ENCODE assay signal across 8 cellular contexts in genomic region chr7:137987968-137988367, GRCh38. TPM values are rescaled to one million over a fixed set of nuclear protein-coding genes. Genes with fewer than 3 reads are reported as not detected.
DNase-seq lines count a peak whose midpoint lies in the region; ATAC-seq lines count a peak whose summit lies in the region.

No MANE protein-coding gene starts in this region.

- peaks cover 97% of the 10 kb centered on the region for H3K4me1 ChIP-seq in muscle layer of colon (ENCODE audit: insufficient read depth, low read length)

- H3K9ac ChIP-seq in muscle layer of colon (ENCODE audit: low read length) = no peak overlapping the region

- no peaks in the 10 kb centered on the region for H3K36me3 ChIP-seq in muscle layer of colon (ENCODE audit: insufficient read depth, low read length)

- DNase-seq in mesenteric fat pad (ENCODE audit: low spot score) (no peak), 8988T (no peak)
- no peak for DNase-seq in activated CD8-positive, alpha-beta memory T cell treated with anti-CD3 and anti-CD28 coated beads for 24 hours
- DNase-seq in stimulated activated CD4-positive, alpha-beta T cell treated with anti-CD3 and anti-CD28 coated beads, Interleukin-1b, Interleukin-23, amount 100 ng/mL, for 48 hours = no peak

- ATAC-seq in GM18499 (IDR thresholded peaks at IDR 0.05; ENCODE audit: insufficient read depth, unreplicated experiment) = peak; percentile 28
- ATAC-seq in GM21528 (IDR thresholded peaks at IDR 0.05; ENCODE audit: low FRiP score, unreplicated experiment) = peak; percentile 56
- peak; percentile 39 for ATAC-seq in HG03469 (IDR thresholded peaks at IDR 0.05; ENCODE audit: unreplicated experiment)

- no peaks in the 10 kb centered on the region for H3K27me3 ChIP-seq in muscle layer of colon (ENCODE audit: control insufficient read depth in 1 of 2, insufficient read depth in 2 of 2, low read length in 2 of 2)

- no peaks in the 10 kb centered on the region for H3K9me3 ChIP-seq in muscle layer of colon (ENCODE audit: low read length)

- peak overlapping the region; percentile 8 for H3K27ac ChIP-seq in muscle layer of colon (ENCODE audit: low read depth, low read length)

- H3K4me3 ChIP-seq in muscle layer of colon (ENCODE audit: low read depth in 1 of 2, low read length in 2 of 2) = no peak overlapping the region

RNA-seq across cellular contexts. Expression of gene CREB3L2, which starts 13.9 kb away (rescaled TPM):
- 175 TPM for total RNA-seq in mesenteric fat pad
